1 cellular context compared by ENCODE assay signal in genomic region chr10:47421057-47421952, GRCh38.
TF ChIP-seq lines count a peak whose summit lies in the region.

No MANE protein-coding gene starts in this region.

TF ChIP-seq in HEK293, 187 proteins besides CTCF, POLR2A, EP300 and RAD21 (continued from another document):
- TF ChIP-seq INSM2 (tag by site-specific recombination; IDR thresholded peaks at IDR 0.05), result no peak
- 0 out of 2 replicates have a peak, but pooled peaks have one; percentile 31 for TF ChIP-seq GLIS2 (tag by site-specific recombination; IDR thresholded peaks at IDR 0.05)
- TF ChIP-seq ZNF701 (tag by site-specific recombination; IDR thresholded peaks at IDR 0.05), result no peak
- TF ChIP-seq ZNF266 (tag by site-specific recombination; IDR thresholded peaks at IDR 0.05; ENCODE audit: low read depth), result no peak
- TF ChIP-seq ZNF223 (tag by site-specific recombination; IDR thresholded peaks at IDR 0.05), result no peak
- TF ChIP-seq ZNF514 (tag by site-specific recombination; IDR thresholded peaks at IDR 0.05), result no peak
- TF ChIP-seq ZSCAN30 (tag by site-specific recombination; IDR thresholded peaks at IDR 0.05), result no peak
- TF ChIP-seq PRDM2 (tag by site-specific recombination; IDR thresholded peaks at IDR 0.05; ENCODE audit: borderline replicate concordance), result no peak
- no peak for TF ChIP-seq IKZF3 (tag by site-specific recombination; IDR thresholded peaks at IDR 0.05)
- no peak for TF ChIP-seq ZBTB8A (tag by site-specific recombination; IDR thresholded peaks at IDR 0.05)
- peak; percentile 34; the same call in 1 of the 2 replicates for TF ChIP-seq GLIS1 (tag by site-specific recombination; IDR thresholded peaks at IDR 0.05)
- TF ChIP-seq ZIC2 (tag by site-specific recombination; IDR thresholded peaks at IDR 0.05), result peak; percentile 29; the same call in 1 of the 2 replicates
- TF ChIP-seq ZNF639 (tag by site-specific recombination; IDR thresholded peaks at IDR 0.05), result no peak
- peak; percentile 55 for TF ChIP-seq ZNF629 (tag by site-specific recombination; IDR thresholded peaks at IDR 0.05)
- TF ChIP-seq HIC1 (tag by site-specific recombination; IDR thresholded peaks at IDR 0.05), result no peak
- TF ChIP-seq KLF1 (tag by site-specific recombination; IDR thresholded peaks at IDR 0.05), result no peak
